Comparison of ENCODE assay signal across 16 cellular contexts in the genomic region with DNA sequence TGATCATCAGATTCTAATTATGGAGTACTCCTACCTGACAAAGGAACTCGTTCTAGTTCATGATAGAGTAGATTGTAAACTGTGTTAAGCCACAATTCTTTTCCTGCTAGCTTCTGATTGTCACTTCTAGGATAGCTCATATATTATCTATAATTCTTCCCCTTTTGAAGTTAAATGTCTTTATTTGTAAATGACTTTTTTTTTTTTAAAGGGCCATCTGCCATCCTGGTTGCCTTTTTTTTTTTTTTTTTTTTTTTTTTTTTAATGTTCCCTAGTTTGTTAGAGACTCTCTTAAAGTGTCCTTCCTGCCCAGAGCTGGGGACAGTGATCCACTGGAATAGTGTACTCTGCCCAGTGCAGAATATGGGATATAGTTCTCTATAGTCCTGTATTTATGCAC. TPM values are rescaled to one million over a fixed set of nuclear protein-coding genes. Genes with fewer than 3 reads are reported as not detected.
DNase-seq lines count a peak whose midpoint lies in the region; ATAC-seq lines count a peak whose summit lies in the region.
"Had no signal": no experiment of that assay in that cellular context is flagged by ENCODE, and none has a peak within 500 bp of the region (broad histone marks: within the 10 kb centered on the region; RNA-seq: fewer than 3 reads in every experiment).

No MANE protein-coding gene starts in this region.

- no peak for DNase-seq in CD8-positive, alpha-beta memory T cell
- DNase-seq in naive B cell (no peak), NOMO-1 treated with DMSO at 0.1 percent for 48 hours (lab: John Stamatoyannopoulos, UW; ENCODE audit: unreplicated experiment) (no peak), mucosa of gallbladder (ENCODE audit: low spot score) (no peak)
- DNase-seq: activated CD8-positive, alpha-beta memory T cell treated with anti-CD3 and anti-CD28 coated beads, Interleukin-2, amount 50 U/mL, for 4 hours; adrenal gland; C1 segment of cervical spinal cord; H7; NCI-H226; posterior cingulate gyrus; stimulated activated CD4-positive, alpha-beta T cell treated with anti-CD3 and anti-CD28 coated beads, Interleukin-12 subunit alpha, Interleukin-12 subunit beta, amount 100 ng/mL, for 4 hours had no signal

- H3K9me3 Mint-ChIP-seq in CD8-positive, alpha-beta memory T cell: no peaks in the 10 kb centered on the region
- H3K9me3 Mint-ChIP-seq in activated naive CD8-positive, alpha-beta T cell (ENCODE audit: low read depth): no peaks in the 10 kb centered on the region
- peaks cover 0 to 2% (median 0%) of the 10 kb centered on the region in 7 donors for H3K9me3 Mint-ChIP-seq in naive B cell

- H3K36me3 ChIP-seq in BLaER1 treated with 17β-estradiol and CSF1 and Interleukin-3, amounts not matched to agents 10 nM and 100 nM: peaks cover 27 to 80% (median 67%) of the 10 kb centered on the region in 11 experiments
- peaks cover 19% of the 10 kb centered on the region for H3K36me3 ChIP-seq in CD8-positive, alpha-beta memory T cell (ENCODE audit: insufficient read depth, low read length)

- CTCF ChIA-PET in CD8-positive, alpha-beta memory T cell (lab: Charles Lee): interaction anchor here (0.6 to 1.3 kb wide), 3 partner anchors 16 to 83 kb away, joined by 3 to 4 read pairs (median 3); no protein-coding TSS in a partner anchor

- peaks cover 46 to 55% (median 53%) of the 10 kb centered on the region in 3 donors for H3K4me1 Mint-ChIP-seq in CD8-positive, alpha-beta memory T cell
- peaks cover 52% of the 10 kb centered on the region for H3K4me1 Mint-ChIP-seq in activated naive CD8-positive, alpha-beta T cell (ENCODE audit: low read depth)
- H3K4me1 Mint-ChIP-seq in naive B cell: peaks cover 30 to 48% (median 47%) of the 10 kb centered on the region in 3 donors

- H3K36me3 Mint-ChIP-seq in CD8-positive, alpha-beta memory T cell: peaks cover 7 to 42% (median 8%) of the 10 kb centered on the region in 3 donors
- H3K36me3 Mint-ChIP-seq in activated naive CD8-positive, alpha-beta T cell: peaks cover 15% of the 10 kb centered on the region
- peaks cover 7 to 26% of the 10 kb centered on the region in 2 donors for H3K36me3 Mint-ChIP-seq in naive B cell

- H3K27me3 Mint-ChIP-seq in CD8-positive, alpha-beta memory T cell: no peaks in the 10 kb centered on the region
- no peaks in the 10 kb centered on the region for H3K27me3 Mint-ChIP-seq in activated naive CD8-positive, alpha-beta T cell
- H3K27me3 Mint-ChIP-seq in naive B cell: no peaks in the 10 kb centered on the region

- H4K20me1 ChIP-seq in BLaER1 treated with 17β-estradiol and CSF1 and Interleukin-3, amounts not matched to agents 10 nM and 100 nM: peaks cover 57 to 90% (median 74%) of the 10 kb centered on the region in 11 experiments; a peak in 20 of 22 replicates

- POLR2A ChIA-PET in CD8-positive, alpha-beta memory T cell (lab: Charles Lee): interaction anchor here (0.6 kb wide), 1 partner anchor 279 kb away, joined by 4 read pairs; no protein-coding TSS in a partner anchor

- H3K4me2 ChIP-seq in BLaER1 treated with 17β-estradiol and CSF1 and Interleukin-3, amounts not matched to agents 10 nM and 100 nM: peak overlapping the region in 8 of 11 experiments; percentile 24 to 91 (median 33); a peak in 12 of 22 replicates

- H3K4me3 Mint-ChIP-seq in CD8-positive, alpha-beta memory T cell: peak overlapping the region in 1 of 7 donors; percentile 41
- no peak overlapping the region for H3K4me3 Mint-ChIP-seq in activated naive CD8-positive, alpha-beta T cell
- H3K4me3 Mint-ChIP-seq in naive B cell: no peak overlapping the region

- H3K27me3 ChIP-seq in BLaER1 treated with 17β-estradiol and CSF1 and Interleukin-3, amounts not matched to agents 10 nM and 100 nM: no peaks in the 10 kb centered on the region
- no peaks in the 10 kb centered on the region for H3K27me3 ChIP-seq in CD8-positive, alpha-beta memory T cell (ENCODE audit: insufficient read depth, low read length, poor library complexity, severe bottlenecking)
- H3K27me3 ChIP-seq: adrenal gland, gastroesophageal sphincter had no signal

- peak overlapping the region in 6 of 8 donors; percentile 1 to 78 (median 60) for H3K27ac Mint-ChIP-seq in CD8-positive, alpha-beta memory T cell
- H3K27ac Mint-ChIP-seq in activated naive CD8-positive, alpha-beta T cell: peak overlapping the region; percentile 61
- H3K27ac Mint-ChIP-seq in naive B cell: peak overlapping the region in 4 of 6 donors; percentile 16 to 75 (median 60)

- peak overlapping the region in 3 of 11 experiments; percentile 15 to 22 (median 17); a peak in 1 of 22 replicates for H3K9ac ChIP-seq in BLaER1 treated with 17β-estradiol and CSF1 and Interleukin-3, amounts not matched to agents 10 nM and 100 nM

- no peak overlapping the region for H3K27ac ChIP-seq in BLaER1 treated with 17β-estradiol and CSF1 and Interleukin-3, amounts not matched to agents 10 nM and 100 nM
- no peak overlapping the region for H3K27ac ChIP-seq in CD8-positive, alpha-beta memory T cell (ENCODE audit: low read depth, low read length)
- H3K27ac ChIP-seq: adrenal gland, gastroesophageal sphincter, VCaP had no signal

- no peaks in the 10 kb centered on the region for H3K9me3 ChIP-seq in BLaER1 treated with 17β-estradiol and CSF1 and Interleukin-3, amounts not matched to agents 10 nM and 100 nM (replicated peaks in 1 of 11)
- no peaks in the 10 kb centered on the region for H3K9me3 ChIP-seq in CD8-positive, alpha-beta memory T cell (ENCODE audit: low read length)
- H3K9me3 ChIP-seq: adrenal gland, gastroesophageal sphincter had no signal

- ATAC-seq in naive B cell (ENCODE audit: low read depth in 2 of 2) (no peak), GM19467 (IDR thresholded peaks at IDR 0.05; ENCODE audit: unreplicated experiment) (no peak)
- ATAC-seq: gastroesophageal sphincter had no signal

- peaks cover 35 to 52% (median 46%) of the 10 kb centered on the region in 10 experiments for H3K4me1 ChIP-seq in BLaER1 treated with 17β-estradiol and CSF1 and Interleukin-3, amounts not matched to agents 10 nM and 100 nM
- peaks cover 2% of the 10 kb centered on the region for H3K4me1 ChIP-seq in CD8-positive, alpha-beta memory T cell (ENCODE audit: insufficient read depth, low read length)

- H3K4me3 ChIP-seq in BLaER1 treated with 17β-estradiol and CSF1 and Interleukin-3, amounts not matched to agents 10 nM and 100 nM: no peak overlapping the region
- H3K4me3 ChIP-seq in CD8-positive, alpha-beta memory T cell (ENCODE audit: low read length): no peak overlapping the region
- H3K4me3 ChIP-seq: adrenal gland, gastroesophageal sphincter had no signal

RNA-seq across cellular contexts. Expression of a gene that starts 4.3 kb away (rescaled TPM):
- 10 to 100 TPM; 42.6 to 48.3 TPM for total RNA-seq in CD8-positive, alpha-beta memory T cell
- polyA plus RNA-seq in CD8-positive, alpha-beta memory T cell: 7.3 TPM
- 10 to 100 TPM in 5 of 6 donors, 1 to 10 TPM in 1; 5.6 to 26.3 (median 17.7) TPM for polyA plus RNA-seq in naive B cell (ENCODE audit: low read depth in 6 of 6)
- 17.7 TPM for total RNA-seq in mucosa of gallbladder

RNA-seq across cellular contexts. Expression of a gene that starts 37.2 kb away (rescaled TPM):
- 10 to 100 TPM; 48.0 to 52.9 TPM for total RNA-seq in CD8-positive, alpha-beta memory T cell
- polyA plus RNA-seq in CD8-positive, alpha-beta memory T cell: 41.4 TPM
- polyA plus RNA-seq in naive B cell (ENCODE audit: low read depth in 6 of 6): 10 to 100 TPM; 17.0 to 26.8 (median 23.0) TPM
- 34.2 TPM for total RNA-seq in mucosa of gallbladder
